27 cellular contexts compared by ENCODE assay signal in genomic region chr5:83744851-83745250, GRCh38. TPM values are rescaled to one million over a fixed set of nuclear protein-coding genes. Genes with fewer than 3 reads are reported as not detected.
DNase-seq lines count a peak whose midpoint lies in the region; ATAC-seq and TF ChIP-seq lines count a peak whose summit lies in the region.
"Had no signal": no experiment of that assay in that cellular context is flagged by ENCODE, and none has a peak within 500 bp of the region (broad histone marks: within the 10 kb centered on the region; RNA-seq: fewer than 3 reads in every experiment).

No MANE protein-coding gene starts in this region.

- peak overlapping the region in 1 of 11 experiments; percentile 18; a peak in 1 of 22 replicates for H3K9ac ChIP-seq in BLaER1 treated with 17β-estradiol and CSF1 and Interleukin-3, amounts not matched to agents 10 nM and 100 nM

- H3K9me3 ChIP-seq in BLaER1 treated with 17β-estradiol and CSF1 and Interleukin-3, amounts not matched to agents 10 nM and 100 nM (replicated peaks in 1 of 11) = peaks cover 0 to 26% (median 16%) of the 10 kb centered on the region in 11 experiments; a peak in 17 of 22 replicates
- H3K9me3 ChIP-seq: neutrophil, thyroid gland had no signal

- H3K4me2 ChIP-seq in BLaER1 treated with 17β-estradiol and CSF1 and Interleukin-3, amounts not matched to agents 10 nM and 100 nM = peak overlapping the region in 6 of 11 experiments; percentile 1 to 72 (median 28); a peak in 9 of 22 replicates

- H3K4me1 Mint-ChIP-seq in stimulated activated memory B cell treated with anti-CD40 and anti-IgM and Interleukin-4, amounts not matched to agents 10 μg/mL and 1 μg/mL and 100 μg/mL, for 72 hours = no peaks in the 10 kb centered on the region
- peaks cover 2% of the 10 kb centered on the region for H3K4me1 Mint-ChIP-seq in progenitor cell of endocrine pancreas (ENCODE audit: low read depth)
- H3K4me1 Mint-ChIP-seq: activated CD4-positive, alpha-beta memory T cell treated with anti-CD3 and anti-CD28 coated beads, Interleukin-2, amount 10 ng/mL, durations not matched to agents 7 days and 5 days; central memory CD8-positive, alpha-beta T cell had no signal

- H3K4me3 Mint-ChIP-seq in stimulated activated memory B cell treated with anti-CD40 and anti-IgM and Interleukin-4, amounts not matched to agents 10 μg/mL and 1 μg/mL and 100 μg/mL, for 72 hours = no peak overlapping the region
- H3K4me3 Mint-ChIP-seq in progenitor cell of endocrine pancreas (ENCODE audit: low read depth) = no peak overlapping the region
- H3K4me3 Mint-ChIP-seq: activated CD4-positive, alpha-beta memory T cell treated with anti-CD3 and anti-CD28 coated beads, Interleukin-2, amount 10 ng/mL, durations not matched to agents 7 days and 5 days; CD4-positive, alpha-beta T cell; central memory CD8-positive, alpha-beta T cell; stimulated activated naive B cell treated with anti-CD40 and anti-IgM and Interleukin-4, amounts not matched to agents 10 μg/mL and 1 μg/mL and 100 μg/mL, for 72 hours had no signal

- no peaks in the 10 kb centered on the region for H3K36me3 ChIP-seq in BLaER1 treated with 17β-estradiol and CSF1 and Interleukin-3, amounts not matched to agents 10 nM and 100 nM
- H3K36me3 ChIP-seq: neutrophil, right atrium auricular region, thyroid gland had no signal

- H3K9me3 Mint-ChIP-seq in stimulated activated memory B cell treated with anti-CD40 and anti-IgM and Interleukin-4, amounts not matched to agents 10 μg/mL and 1 μg/mL and 100 μg/mL, for 72 hours = peaks cover 6% of the 10 kb centered on the region
- H3K9me3 Mint-ChIP-seq in progenitor cell of endocrine pancreas (ENCODE audit: low read depth) = peaks cover 5% of the 10 kb centered on the region
- H3K9me3 Mint-ChIP-seq: activated CD4-positive, alpha-beta memory T cell treated with anti-CD3 and anti-CD28 coated beads, Interleukin-2, amount 10 ng/mL, durations not matched to agents 7 days and 5 days had no signal

- H3K4me3 ChIP-seq in BLaER1 treated with 17β-estradiol and CSF1 and Interleukin-3, amounts not matched to agents 10 nM and 100 nM = no peak overlapping the region
- no peak overlapping the region for H3K4me3 ChIP-seq in fibroblast of the aortic adventitia (ENCODE audit: low read depth, low read length)
- H3K4me3 ChIP-seq: lung, right atrium auricular region, thyroid gland had no signal

- H3K4me1 ChIP-seq in BLaER1 treated with 17β-estradiol and CSF1 and Interleukin-3, amounts not matched to agents 10 nM and 100 nM = peaks cover 0 to 24% (median 13%) of the 10 kb centered on the region in 10 experiments; a peak in 13 of 20 replicates
- H3K4me1 ChIP-seq: right atrium auricular region, thyroid gland had no signal

- TF ChIP-seq CTCF in fibroblast of the aortic adventitia (IDR thresholded peaks at IDR 0.05; ENCODE audit: insufficient read depth, low read length) (no peak), progenitor cell of endocrine pancreas (IDR thresholded peaks at IDR 0.05; ENCODE audit: unreplicated experiment) (no peak)

- no peak overlapping the region for H3K27ac Mint-ChIP-seq in stimulated activated memory B cell treated with anti-CD40 and anti-IgM and Interleukin-4, amounts not matched to agents 10 μg/mL and 1 μg/mL and 100 μg/mL, for 72 hours
- H3K27ac Mint-ChIP-seq in progenitor cell of endocrine pancreas = no peak overlapping the region
- H3K27ac Mint-ChIP-seq: activated CD4-positive, alpha-beta memory T cell treated with anti-CD3 and anti-CD28 coated beads, Interleukin-2, amount 10 ng/mL, durations not matched to agents 7 days and 5 days; CD4-positive, alpha-beta T cell; stimulated activated naive B cell treated with anti-CD40 and anti-IgM and Interleukin-4, amounts not matched to agents 10 μg/mL and 1 μg/mL and 100 μg/mL, for 72 hours had no signal

- peak overlapping the region in 3 of 11 experiments; percentile 47 to 65 (median 50); a peak in 4 of 22 replicates for H3K27ac ChIP-seq in BLaER1 treated with 17β-estradiol and CSF1 and Interleukin-3, amounts not matched to agents 10 nM and 100 nM
- H3K27ac ChIP-seq: neutrophil, right atrium auricular region, thyroid gland had no signal

- no peaks in the 10 kb centered on the region for H3K36me3 Mint-ChIP-seq in stimulated activated memory B cell treated with anti-CD40 and anti-IgM and Interleukin-4, amounts not matched to agents 10 μg/mL and 1 μg/mL and 100 μg/mL, for 72 hours
- H3K36me3 Mint-ChIP-seq in progenitor cell of endocrine pancreas (ENCODE audit: insufficient read depth) = peaks cover 2% of the 10 kb centered on the region
- H3K36me3 Mint-ChIP-seq: stimulated activated naive B cell treated with anti-CD40 and anti-IgM and Interleukin-4, amounts not matched to agents 10 μg/mL and 1 μg/mL and 100 μg/mL, for 72 hours had no signal

- H3K27me3 Mint-ChIP-seq in stimulated activated memory B cell treated with anti-CD40 and anti-IgM and Interleukin-4, amounts not matched to agents 10 μg/mL and 1 μg/mL and 100 μg/mL, for 72 hours = no peaks in the 10 kb centered on the region
- peaks cover 2% of the 10 kb centered on the region for H3K27me3 Mint-ChIP-seq in progenitor cell of endocrine pancreas
- H3K27me3 Mint-ChIP-seq: activated CD4-positive, alpha-beta memory T cell treated with anti-CD3 and anti-CD28 coated beads, Interleukin-2, amount 10 ng/mL, durations not matched to agents 7 days and 5 days; central memory CD8-positive, alpha-beta T cell; stimulated activated naive B cell treated with anti-CD40 and anti-IgM and Interleukin-4, amounts not matched to agents 10 μg/mL and 1 μg/mL and 100 μg/mL, for 72 hours had no signal

- DNase-seq in MV-4-11 (lab: John Stamatoyannopoulos, UW) = peak; percentile 43
- DNase-seq in SKM-1 (lab: John Stamatoyannopoulos, UW; ENCODE audit: unreplicated experiment) = peak; percentile 78
- DNase-seq in fibroblast of the aortic adventitia (ENCODE audit: low read depth) = peak; percentile 9
- no peak for DNase-seq in D341Med (ENCODE audit: low spot score)
- DNase-seq in progenitor cell of endocrine pancreas (ENCODE audit: low spot score, unreplicated experiment) = no peak
- DNase-seq: ACHN; activated CD4-positive, alpha-beta memory T cell treated with anti-CD3 and anti-CD28 coated beads, Interleukin-2, amount 10 ng/mL, durations not matched to agents 7 days and 5 days; activated CD4-positive, CD25-positive, alpha-beta regulatory T cell; amniotic stem cell; CD4-positive, alpha-beta T cell; hypothalamus; NCI-H1105 treated with DMSO at 0.1 percent for 48 hours; NCI-H2107; NCI-H526; stimulated activated CD4-positive, alpha-beta T cell treated with anti-CD3 and anti-CD28 coated beads, Interleukin-15, amount 100 ng/mL, for 24 hours; stimulated activated naive B cell treated with anti-CD40 and anti-IgM and Interleukin-4, amounts not matched to agents 10 μg/mL and 1 μg/mL and 100 μg/mL, for 72 hours; T-helper 9 cell; thyroid gland had no signal

- no peaks in the 10 kb centered on the region for H4K20me1 ChIP-seq in BLaER1 treated with 17β-estradiol and CSF1 and Interleukin-3, amounts not matched to agents 10 nM and 100 nM

- H3K27me3 ChIP-seq in BLaER1 treated with 17β-estradiol and CSF1 and Interleukin-3, amounts not matched to agents 10 nM and 100 nM = no peaks in the 10 kb centered on the region
- H3K27me3 ChIP-seq: neutrophil, right atrium auricular region, thyroid gland had no signal

- no peak for ATAC-seq in HG02759 (IDR thresholded peaks at IDR 0.05; ENCODE audit: unreplicated experiment)
- no peak for ATAC-seq in stimulated activated memory B cell treated with anti-CD40 and anti-IgM and Interleukin-4, amounts not matched to agents 10 μg/mL and 1 μg/mL and 100 μg/mL, for 72 hours
- ATAC-seq: stimulated activated naive B cell treated with anti-CD40 and anti-IgM and Interleukin-4, amounts not matched to agents 10 μg/mL and 1 μg/mL and 100 μg/mL, for 72 hours had no signal

RNA-seq across cellular contexts. Expression of gene HAPLN1, which starts 24.2 kb away (rescaled TPM):
- 1.3 TPM in 1 of 2 replicates, not detected in the other for total RNA-seq in fibroblast of the aortic adventitia (ENCODE audit: low replicate concordance)
- 0.89 and 2.9 TPM in 2 replicates for total RNA-seq in progenitor cell of endocrine pancreas
- total RNA-seq: activated CD4-positive, alpha-beta memory T cell treated with anti-CD3 and anti-CD28 coated beads, Interleukin-2, amount 10 ng/mL, durations not matched to agents 7 days and 5 days; CD4-positive, alpha-beta T cell; epithelial cell of proximal tubule; SK-MEL-5; thyroid gland had no signal

Comparison
In these comparisons a context has a peak if more than half of its experiments do, and no peak if none do; other contexts are left out.
1. DNase-seq: peak in MV-4-11 (single experiment), SKM-1 (single experiment) and fibroblast of the aortic adventitia (single experiment); none in D341Med (single experiment) and progenitor cell of endocrine pancreas (single experiment).